In the genomic region with DNA sequence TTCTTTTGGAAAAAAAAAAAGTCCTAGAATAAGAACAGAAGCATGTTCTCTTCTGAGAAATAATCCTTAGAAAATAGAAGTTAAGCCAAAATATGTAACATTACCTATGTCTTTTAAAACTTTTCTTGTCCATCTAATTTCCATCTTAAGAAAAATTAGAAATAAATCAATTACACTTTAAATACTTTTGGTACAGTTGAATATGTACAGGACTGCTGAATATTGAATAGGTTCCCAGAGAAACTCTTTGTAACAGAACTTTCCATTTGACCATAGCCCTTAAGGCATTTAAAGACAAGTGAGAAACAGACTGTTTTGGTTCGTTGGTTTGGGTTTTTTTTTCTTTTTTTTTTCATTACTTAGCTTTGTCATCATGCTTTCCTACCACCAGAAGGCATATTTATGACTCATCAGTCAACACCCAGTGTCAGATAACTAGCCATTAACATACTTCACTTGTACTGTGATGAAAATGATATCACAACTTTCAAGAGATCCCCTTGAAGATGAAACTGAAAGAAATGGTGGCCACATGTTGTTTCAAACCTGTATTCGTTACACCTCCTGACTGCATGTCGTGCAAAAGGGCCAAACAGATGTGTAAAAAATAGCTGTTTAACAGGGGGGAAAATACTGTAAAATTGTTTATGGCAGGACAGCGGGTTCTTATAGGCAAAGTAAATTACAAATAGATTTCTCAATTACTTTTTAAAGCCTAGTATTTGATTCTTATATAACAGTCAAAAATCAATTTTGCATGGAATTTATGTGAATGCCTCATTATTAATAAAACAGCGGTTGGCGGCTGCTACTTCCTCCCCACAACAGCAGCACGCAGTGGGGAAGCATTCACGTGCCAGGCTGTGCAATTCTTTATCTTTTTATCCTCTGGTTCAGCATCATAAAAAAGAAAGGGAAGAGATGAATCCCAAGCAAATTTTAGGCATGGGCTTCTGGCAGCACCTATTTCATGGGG, we compare ENCODE assay signal across 1 cellular context.
TF ChIP-seq lines count a peak whose summit lies in the region.

No MANE protein-coding gene starts in this region.

TF ChIP-seq in HEK293, 187 proteins besides CTCF, POLR2A, EP300 and RAD21 (continued from another document):
- TF ChIP-seq, protein P1, sequence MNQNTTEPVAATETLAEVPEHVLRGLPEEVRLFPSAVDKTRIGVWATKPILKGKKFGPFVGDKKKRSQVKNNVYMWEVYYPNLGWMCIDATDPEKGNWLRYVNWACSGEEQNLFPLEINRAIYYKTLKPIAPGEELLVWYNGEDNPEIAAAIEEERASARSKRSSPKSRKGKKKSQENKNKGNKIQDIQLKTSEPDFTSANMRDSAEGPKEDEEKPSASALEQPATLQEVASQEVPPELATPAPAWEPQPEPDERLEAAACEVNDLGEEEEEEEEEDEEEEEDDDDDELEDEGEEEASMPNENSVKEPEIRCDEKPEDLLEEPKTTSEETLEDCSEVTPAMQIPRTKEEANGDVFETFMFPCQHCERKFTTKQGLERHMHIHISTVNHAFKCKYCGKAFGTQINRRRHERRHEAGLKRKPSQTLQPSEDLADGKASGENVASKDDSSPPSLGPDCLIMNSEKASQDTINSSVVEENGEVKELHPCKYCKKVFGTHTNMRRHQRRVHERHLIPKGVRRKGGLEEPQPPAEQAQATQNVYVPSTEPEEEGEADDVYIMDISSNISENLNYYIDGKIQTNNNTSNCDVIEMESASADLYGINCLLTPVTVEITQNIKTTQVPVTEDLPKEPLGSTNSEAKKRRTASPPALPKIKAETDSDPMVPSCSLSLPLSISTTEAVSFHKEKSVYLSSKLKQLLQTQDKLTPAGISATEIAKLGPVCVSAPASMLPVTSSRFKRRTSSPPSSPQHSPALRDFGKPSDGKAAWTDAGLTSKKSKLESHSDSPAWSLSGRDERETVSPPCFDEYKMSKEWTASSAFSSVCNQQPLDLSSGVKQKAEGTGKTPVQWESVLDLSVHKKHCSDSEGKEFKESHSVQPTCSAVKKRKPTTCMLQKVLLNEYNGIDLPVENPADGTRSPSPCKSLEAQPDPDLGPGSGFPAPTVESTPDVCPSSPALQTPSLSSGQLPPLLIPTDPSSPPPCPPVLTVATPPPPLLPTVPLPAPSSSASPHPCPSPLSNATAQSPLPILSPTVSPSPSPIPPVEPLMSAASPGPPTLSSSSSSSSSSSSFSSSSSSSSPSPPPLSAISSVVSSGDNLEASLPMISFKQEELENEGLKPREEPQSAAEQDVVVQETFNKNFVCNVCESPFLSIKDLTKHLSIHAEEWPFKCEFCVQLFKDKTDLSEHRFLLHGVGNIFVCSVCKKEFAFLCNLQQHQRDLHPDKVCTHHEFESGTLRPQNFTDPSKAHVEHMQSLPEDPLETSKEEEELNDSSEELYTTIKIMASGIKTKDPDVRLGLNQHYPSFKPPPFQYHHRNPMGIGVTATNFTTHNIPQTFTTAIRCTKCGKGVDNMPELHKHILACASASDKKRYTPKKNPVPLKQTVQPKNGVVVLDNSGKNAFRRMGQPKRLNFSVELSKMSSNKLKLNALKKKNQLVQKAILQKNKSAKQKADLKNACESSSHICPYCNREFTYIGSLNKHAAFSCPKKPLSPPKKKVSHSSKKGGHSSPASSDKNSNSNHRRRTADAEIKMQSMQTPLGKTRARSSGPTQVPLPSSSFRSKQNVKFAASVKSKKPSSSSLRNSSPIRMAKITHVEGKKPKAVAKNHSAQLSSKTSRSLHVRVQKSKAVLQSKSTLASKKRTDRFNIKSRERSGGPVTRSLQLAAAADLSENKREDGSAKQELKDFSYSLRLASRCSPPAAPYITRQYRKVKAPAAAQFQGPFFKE (tag by site-specific recombination; IDR thresholded peaks at IDR 0.05; ENCODE audit: borderline replicate concordance) = no peak
- TF ChIP-seq ZNF2 (tag by site-specific recombination; IDR thresholded peaks at IDR 0.05) = peak; percentile 40; the same call in 1 of the 2 replicates
- no peak for TF ChIP-seq ZNF426 (tag by site-specific recombination; IDR thresholded peaks at IDR 0.05)
- TF ChIP-seq KLF10 (tag by site-specific recombination; IDR thresholded peaks at IDR 0.05) = peak; percentile 40; the same call in 1 of the 2 replicates
- no peak for TF ChIP-seq MYNN (tag by site-specific recombination; IDR thresholded peaks at IDR 0.05; ENCODE audit: borderline replicate concordance)
- TF ChIP-seq ZNF274 (IDR thresholded peaks at IDR 0.05; ENCODE audit: low read length) = no peak
- TF ChIP-seq ZNF274 (tag by site-specific recombination; IDR thresholded peaks at IDR 0.05; ENCODE audit: borderline replicate concordance) = no peak
- TF ChIP-seq YY2 (tag by site-specific recombination; IDR thresholded peaks at IDR 0.05) = no peak
- TF ChIP-seq ZNF560 (tag by site-specific recombination; IDR thresholded peaks at IDR 0.05; ENCODE audit: borderline replicate concordance) = no peak
- TF ChIP-seq KLF9 (tag by site-specific recombination; IDR thresholded peaks at IDR 0.05; ENCODE audit: low read depth) = no peak
- no peak for TF ChIP-seq HOXA7 (CRISPR knock-in tag; IDR thresholded peaks at IDR 0.05; ENCODE audit: borderline replicate concordance)
- no peak for TF ChIP-seq ZNF791 (tag by site-specific recombination; IDR thresholded peaks at IDR 0.05)
- TF ChIP-seq, protein P2, sequence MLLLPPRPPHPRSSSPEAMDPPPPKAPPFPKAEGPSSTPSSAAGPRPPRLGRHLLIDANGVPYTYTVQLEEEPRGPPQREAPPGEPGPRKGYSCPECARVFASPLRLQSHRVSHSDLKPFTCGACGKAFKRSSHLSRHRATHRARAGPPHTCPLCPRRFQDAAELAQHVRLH (tag by site-specific recombination; IDR thresholded peaks at IDR 0.05) = peak; percentile 93
- TF ChIP-seq, protein P3, sequence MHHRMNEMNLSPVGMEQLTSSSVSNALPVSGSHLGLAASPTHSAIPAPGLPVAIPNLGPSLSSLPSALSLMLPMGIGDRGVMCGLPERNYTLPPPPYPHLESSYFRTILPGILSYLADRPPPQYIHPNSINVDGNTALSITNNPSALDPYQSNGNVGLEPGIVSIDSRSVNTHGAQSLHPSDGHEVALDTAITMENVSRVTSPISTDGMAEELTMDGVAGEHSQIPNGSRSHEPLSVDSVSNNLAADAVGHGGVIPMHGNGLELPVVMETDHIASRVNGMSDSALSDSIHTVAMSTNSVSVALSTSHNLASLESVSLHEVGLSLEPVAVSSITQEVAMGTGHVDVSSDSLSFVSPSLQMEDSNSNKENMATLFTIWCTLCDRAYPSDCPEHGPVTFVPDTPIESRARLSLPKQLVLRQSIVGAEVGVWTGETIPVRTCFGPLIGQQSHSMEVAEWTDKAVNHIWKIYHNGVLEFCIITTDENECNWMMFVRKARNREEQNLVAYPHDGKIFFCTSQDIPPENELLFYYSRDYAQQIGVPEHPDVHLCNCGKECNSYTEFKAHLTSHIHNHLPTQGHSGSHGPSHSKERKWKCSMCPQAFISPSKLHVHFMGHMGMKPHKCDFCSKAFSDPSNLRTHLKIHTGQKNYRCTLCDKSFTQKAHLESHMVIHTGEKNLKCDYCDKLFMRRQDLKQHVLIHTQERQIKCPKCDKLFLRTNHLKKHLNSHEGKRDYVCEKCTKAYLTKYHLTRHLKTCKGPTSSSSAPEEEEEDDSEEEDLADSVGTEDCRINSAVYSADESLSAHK (tag by site-specific recombination; IDR thresholded peaks at IDR 0.05) = peak; percentile 87
- TF ChIP-seq ZNF169 (tag by site-specific recombination; IDR thresholded peaks at IDR 0.05) = no peak
- TF ChIP-seq ZNF76 (tag by site-specific recombination; IDR thresholded peaks at IDR 0.05; ENCODE audit: borderline replicate concordance, low read depth) = no peak
- TF ChIP-seq, protein P4, sequence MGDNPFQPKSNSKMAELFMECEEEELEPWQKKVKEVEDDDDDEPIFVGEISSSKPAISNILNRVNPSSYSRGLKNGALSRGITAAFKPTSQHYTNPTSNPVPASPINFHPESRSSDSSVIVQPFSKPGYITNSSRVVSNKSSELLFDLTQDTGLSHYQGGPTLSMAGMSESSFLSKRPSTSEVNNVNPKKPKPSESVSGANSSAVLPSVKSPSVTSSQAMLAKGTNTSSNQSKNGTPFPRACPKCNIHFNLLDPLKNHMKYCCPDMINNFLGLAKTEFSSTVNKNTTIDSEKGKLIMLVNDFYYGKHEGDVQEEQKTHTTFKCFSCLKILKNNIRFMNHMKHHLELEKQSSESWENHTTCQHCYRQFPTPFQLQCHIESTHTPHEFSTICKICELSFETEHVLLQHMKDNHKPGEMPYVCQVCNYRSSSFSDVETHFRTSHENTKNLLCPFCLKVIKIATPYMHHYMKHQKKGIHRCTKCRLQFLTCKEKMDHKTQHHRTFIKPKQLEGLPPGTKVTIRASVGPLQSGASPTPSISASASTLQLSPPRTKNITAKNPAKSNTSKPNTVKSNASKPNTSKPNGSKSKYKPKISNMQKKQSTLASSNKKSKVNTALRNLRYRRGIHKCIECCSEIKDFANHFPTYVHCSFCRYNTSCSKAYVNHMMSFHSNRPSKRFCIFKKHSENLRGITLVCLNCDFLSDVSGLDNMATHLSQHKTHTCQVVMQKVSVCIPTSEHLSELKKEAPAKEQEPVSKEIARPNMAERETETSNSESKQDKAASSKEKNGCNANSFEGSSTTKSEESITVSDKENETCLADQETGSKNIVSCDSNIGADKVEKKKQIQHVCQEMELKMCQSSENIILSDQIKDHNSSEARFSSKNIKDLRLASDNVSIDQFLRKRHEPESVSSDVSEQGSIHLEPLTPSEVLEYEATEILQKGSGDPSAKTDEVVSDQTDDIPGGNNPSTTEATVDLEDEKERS (tag by site-specific recombination; IDR thresholded peaks at IDR 0.05) = no peak
- TF ChIP-seq ZNF785 (tag by site-specific recombination; IDR thresholded peaks at IDR 0.05) = no peak
- TF ChIP-seq ZNF433 (tag by site-specific recombination; IDR thresholded peaks at IDR 0.05; ENCODE audit: low read depth) = no peak
- no peak for TF ChIP-seq ZNF23 (tag by site-specific recombination; IDR thresholded peaks at IDR 0.05; ENCODE audit: borderline replicate concordance)
- peak; percentile 98 for TF ChIP-seq SP7 (tag by site-specific recombination; IDR thresholded peaks at IDR 0.05)
- TF ChIP-seq, protein P5, sequence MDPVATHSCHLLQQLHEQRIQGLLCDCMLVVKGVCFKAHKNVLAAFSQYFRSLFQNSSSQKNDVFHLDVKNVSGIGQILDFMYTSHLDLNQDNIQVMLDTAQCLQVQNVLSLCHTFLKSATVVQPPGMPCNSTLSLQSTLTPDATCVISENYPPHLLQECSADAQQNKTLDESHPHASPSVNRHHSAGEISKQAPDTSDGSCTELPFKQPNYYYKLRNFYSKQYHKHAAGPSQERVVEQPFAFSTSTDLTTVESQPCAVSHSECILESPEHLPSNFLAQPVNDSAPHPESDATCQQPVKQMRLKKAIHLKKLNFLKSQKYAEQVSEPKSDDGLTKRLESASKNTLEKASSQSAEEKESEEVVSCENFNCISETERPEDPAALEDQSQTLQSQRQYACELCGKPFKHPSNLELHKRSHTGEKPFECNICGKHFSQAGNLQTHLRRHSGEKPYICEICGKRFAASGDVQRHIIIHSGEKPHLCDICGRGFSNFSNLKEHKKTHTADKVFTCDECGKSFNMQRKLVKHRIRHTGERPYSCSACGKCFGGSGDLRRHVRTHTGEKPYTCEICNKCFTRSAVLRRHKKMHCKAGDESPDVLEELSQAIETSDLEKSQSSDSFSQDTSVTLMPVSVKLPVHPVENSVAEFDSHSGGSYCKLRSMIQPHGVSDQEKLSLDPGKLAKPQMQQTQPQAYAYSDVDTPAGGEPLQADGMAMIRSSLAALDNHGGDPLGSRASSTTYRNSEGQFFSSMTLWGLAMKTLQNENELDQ (tag by site-specific recombination; IDR thresholded peaks at IDR 0.05; ENCODE audit: low read depth) = no peak
- TF ChIP-seq ZNF335 (tag by site-specific recombination; conservative IDR thresholded peaks at IDR 0.05) = peak; percentile 60
- peak; percentile 92 for TF ChIP-seq PRDM1 (tag by site-specific recombination; IDR thresholded peaks at IDR 0.05)
- TF ChIP-seq ZNF175 (tag by site-specific recombination; IDR thresholded peaks at IDR 0.05) = no peak
- TF ChIP-seq KLF16 (tag by site-specific recombination; IDR thresholded peaks at IDR 0.05) = peak; percentile 75
- 0 out of 2 replicates have a peak, but pooled peaks have one; percentile 13 for TF ChIP-seq ZSCAN30 (tag by site-specific recombination; IDR thresholded peaks at IDR 0.05)
- no peak for TF ChIP-seq OVOL3 (tag by site-specific recombination; IDR thresholded peaks at IDR 0.05)
- TF ChIP-seq ZNF311 (tag by site-specific recombination; IDR thresholded peaks at IDR 0.05; ENCODE audit: borderline replicate concordance) = no peak
- no peak for TF ChIP-seq ZNF350 (tag by site-specific recombination; IDR thresholded peaks at IDR 0.05)
- no peak for TF ChIP-seq ZNF571 (tag by site-specific recombination; IDR thresholded peaks at IDR 0.05)
- TF ChIP-seq SCRT2 (tag by site-specific recombination; IDR thresholded peaks at IDR 0.05) = peak; percentile 81
